13 cellular contexts compared by ENCODE assay signal in genomic region chr17:42527932-42528331, GRCh38. TPM values are rescaled to one million over a fixed set of nuclear protein-coding genes. Genes with fewer than 3 reads are reported as not detected.
DNase-seq lines count a peak whose midpoint lies in the region; ATAC-seq, FAIRE-seq and TF ChIP-seq lines count a peak whose summit lies in the region.
"Had no signal": no experiment of that assay in that cellular context is flagged by ENCODE, and none has a peak within 500 bp of the region (broad histone marks: within the 10 kb centered on the region; RNA-seq: fewer than 3 reads in every experiment).

No MANE protein-coding gene starts in this region.

- H3K4me1 ChIP-seq in K562 (replicated peaks in 1 of 2; ENCODE audit: control insufficient read depth in 2 of 2, insufficient read depth in 2 of 2, low read length in 2 of 2) (peaks cover 31 to 62% of the 10 kb centered on the region in 2 experiments), psoas muscle (peaks cover 39% of the 10 kb centered on the region)

- H3K27me3 ChIP-seq in K562 (ENCODE audit: control insufficient read depth in 2 of 2, insufficient read depth in 2 of 2, low read length in 2 of 2): no peaks in the 10 kb centered on the region
- H3K27me3 ChIP-seq in psoas muscle (ENCODE audit: insufficient read depth in 3 of 3, low read length in 2 of 3): no peaks in the 10 kb centered on the region

- TF ChIP-seq EP300 in K562 (IDR thresholded peaks at IDR 0.05; ENCODE audit: low read length): no peak

- no peaks in the 10 kb centered on the region for H3K9me1 ChIP-seq in K562 (ENCODE audit: control insufficient read depth, insufficient read depth, low read length)

- in situ Hi-C loops in K562 (cut with MboI) (loop anchor here (5.0 kb wide), 2 partner anchors 106 to 206 kb away; partner anchors contain the start of gene CAVIN1), KBM-7 (cut with MboI; ENCODE audit: low pct_unique_long_range_greater_than_20kb, low sequenced_read_pairs) (no loop called here)

- no peak for TF ChIP-seq CTCF in K562 (IDR thresholded peaks at IDR 0.05 in 2 of 3, conservative IDR thresholded peaks at IDR 0.05 in 1 of 3; ENCODE audit: insufficient read depth in 2 of 3, low read depth in 1 of 3, low read length in 3 of 3)
- no peak for TF ChIP-seq CTCF in psoas muscle (IDR thresholded peaks at IDR 0.05)

- no peak for DNase-seq in activated naive CD4-positive, alpha-beta T cell treated with anti-CD3 and anti-CD28 coated beads, Interleukin-2, amount 10 ng/mL, durations not matched to agents 7 days and 5 days
- DNase-seq in activated naive CD4-positive, alpha-beta T cell treated with Interleukin-2 at 50 U/mL for 16 hours: no peak
- DNase-seq in K562 (ENCODE audit: extremely low read depth in 1 of 4, low spot score in 3 of 4) (no peak), left lobe of liver (ENCODE audit: low spot score) (no peak), psoas muscle (peak in 1 of 2 donors; percentile 17), NCI-H1436 (lab: John Stamatoyannopoulos, UW) (no peak), KBM-7 (no peak), RPMI8226 (no peak)
- DNase-seq: 8988T, NCI-H1436 treated with DMSO at 0.1 percent for 48 hours, NCI-H187 treated with DMSO at 0.1 percent for 48 hours had no signal

- FAIRE-seq in K562 (lab: Jason Lieb, UNC): no peak

- BruUV-seq in K562 (replicated peaks; lab: Mats Ljungman, UMichigan): no TSS peak

- H3K27me3 Mint-ChIP-seq in activated naive CD4-positive, alpha-beta T cell treated with anti-CD3 and anti-CD28 coated beads, Interleukin-2, amount 10 ng/mL, durations not matched to agents 7 days and 5 days: peaks cover 30% of the 10 kb centered on the region

- H3K36me3 ChIP-seq in K562 (ENCODE audit: control insufficient read depth, insufficient read depth, low read length) (peaks cover 7% of the 10 kb centered on the region; the same call in 2 of the 3 replicates), psoas muscle (ENCODE audit: insufficient read depth in 1 of 2, low read depth in 1 of 2) (peaks cover 0 to 8% of the 10 kb centered on the region in 2 donors)

- intact Hi-C loops in K562 (cut with micrococcal nuclease): loop anchor here (1.0 kb wide), 2 partner anchors 100 to 206 kb away; no protein-coding TSS in a partner anchor
- intact Hi-C loops in psoas muscle (cut with DNase I): loop anchor here in 1 of 2 donors (5.0 kb wide), 1 partner anchor 206 kb away; no protein-coding TSS in a partner anchor

- H3K27ac Mint-ChIP-seq in activated naive CD4-positive, alpha-beta T cell treated with anti-CD3 and anti-CD28 coated beads, Interleukin-2, amount 10 ng/mL, durations not matched to agents 7 days and 5 days: peak overlapping the region; percentile 52
- H3K27ac Mint-ChIP-seq: CD4-positive, CD25-positive, alpha-beta regulatory T cell had no signal

- ATAC-seq in K562: no peak
- peak; percentile 39 for ATAC-seq in left lobe of liver
- ATAC-seq in psoas muscle: no peak

- no peak overlapping the region for H2AFZ ChIP-seq in K562 (ENCODE audit: low read depth, low read length)

- H3K27ac ChIP-seq in K562 (ENCODE audit: extremely low read depth, low read depth, low read length) (no peak overlapping the region), psoas muscle (peak overlapping the region; percentile 51)

- no peak for TF ChIP-seq RAD21 in K562 (CRISPR knock-in tag; conservative IDR thresholded peaks at IDR 0.05 in 1 of 2, IDR thresholded peaks at IDR 0.05 in 1 of 2)

- no peaks in the 10 kb centered on the region; the same call in 2 of the 3 replicates for H3K79me2 ChIP-seq in K562 (ENCODE audit: control insufficient read depth, insufficient read depth, low read length)

- no peak overlapping the region for H3K4me2 ChIP-seq in K562 (ENCODE audit: insufficient read depth, low read length)

- no peak overlapping the region for H3K4me3 ChIP-seq in K562
- H3K4me3 ChIP-seq in psoas muscle: no peak overlapping the region

- H3K36me3 Mint-ChIP-seq in activated naive CD4-positive, alpha-beta T cell treated with anti-CD3 and anti-CD28 coated beads, Interleukin-2, amount 10 ng/mL, durations not matched to agents 7 days and 5 days: no peaks in the 10 kb centered on the region

- H3K9me3 ChIP-seq in K562 (replicated peaks; ENCODE audit: control insufficient read depth, insufficient read depth, low read depth, low read length): no peaks in the 10 kb centered on the region
- no peaks in the 10 kb centered on the region for H3K9me3 ChIP-seq in psoas muscle

- no peaks in the 10 kb centered on the region for H4K20me1 ChIP-seq in K562 (replicated peaks; ENCODE audit: control insufficient read depth, insufficient read depth, low read length)

- H3K9ac ChIP-seq in K562 (ENCODE audit: insufficient read depth in 1 of 2, low read depth in 2 of 2, low read length in 2 of 2): no peak overlapping the region

- H3K4me3 Mint-ChIP-seq in activated naive CD4-positive, alpha-beta T cell treated with anti-CD3 and anti-CD28 coated beads, Interleukin-2, amount 10 ng/mL, durations not matched to agents 7 days and 5 days: no peak overlapping the region

- TF ChIP-seq POLR2A in K562 (conservative IDR thresholded peaks at IDR 0.05): no peak

- WGBS in K562 (ENCODE audit: insufficient coverage, low coverage, missing lambda C conversion rate): 68% methylated on average over 6 of the region's 6 CpGs
- 88 to 96% (median 92%) methylated on average over 6 of the region's 6 CpGs for WGBS in psoas muscle, 3 donors

- POLR2A ChIA-PET in K562 (lab: Yijun Ruan, JAX): interaction anchor here (0.6 to 1.1 kb wide), 5 partner anchors 8 to 247 kb away, joined by 3 to 8 read pairs (median 4); partner anchors contain the start of gene NAGLU

- peaks cover 44% of the 10 kb centered on the region for H3K4me1 Mint-ChIP-seq in activated naive CD4-positive, alpha-beta T cell treated with anti-CD3 and anti-CD28 coated beads, Interleukin-2, amount 10 ng/mL, durations not matched to agents 7 days and 5 days

- H3K9me3 Mint-ChIP-seq in activated naive CD4-positive, alpha-beta T cell treated with anti-CD3 and anti-CD28 coated beads, Interleukin-2, amount 10 ng/mL, durations not matched to agents 7 days and 5 days: no peaks in the 10 kb centered on the region
- H3K9me3 Mint-ChIP-seq: CD4-positive, CD25-positive, alpha-beta regulatory T cell; IgD-negative memory B cell had no signal

- CTCF ChIA-PET in activated naive CD4-positive, alpha-beta T cell treated with anti-CD3 and anti-CD28 coated beads, Interleukin-2, amount 10 ng/mL, durations not matched to agents 7 days and 5 days (lab: Charles Lee): interaction anchor here (0.6 to 1.9 kb wide), 24 partner anchors 8 to 409 kb away, joined by 3 to 9 read pairs (median 4); partner anchors contain the start of genes CAVIN1 and NAGLU
- CTCF ChIA-PET in K562 (lab: Yijun Ruan, JAX; ENCODE audit: low intra/inter-chr PET ratio): interaction anchor here (0.6 to 2.3 kb wide), 8 partner anchors 9 to 470 kb away, joined by 3 to 15 read pairs (median 4); partner anchors contain the start of gene RPL27

RNA-seq across cellular contexts. Expression of gene NAGLU, which starts 8.1 kb away (rescaled TPM):
- total RNA-seq in K562 (2011; cell fraction: chromatin; rRNA removed; ENCODE audit: low replicate concordance): 16.1 and 63.4 TPM in 2 replicates
- total RNA-seq in K562 (2011; cell fraction: nucleolus; rRNA removed): 75.0 and 82.4 TPM in 2 replicates
- total RNA-seq in K562 (2011; cell fraction: nucleoplasm; rRNA removed): 39.3 and 45.6 TPM in 2 replicates
- total RNA-seq in K562 (2014; rRNA removed) (13.9 and 14.0 TPM in 2 replicates), K562 (2014; rRNA removed; fragmentation: Illumina TruSeq; extraction: Trizol) (2.6 and 3.6 TPM in 2 replicates), K562 (2015; rRNA removed; fragmentation: Illumina TruSeq; extraction: Trizol) (9.3 and 10.7 TPM in 2 replicates), K562 (2021) (18.0 and 21.5 TPM in 2 replicates), left lobe of liver (44.4 TPM), psoas muscle (10 to 100 TPM in 3 of 4 donors, 1 to 10 TPM in 1; 9.1 to 17.8 (median 11.7) TPM)
- polyA plus RNA-seq in K562 (2011; rRNA removed) (8.5 and 8.6 TPM in 2 replicates), K562 (2014; fragmentation: Illumina TruSeq; extraction: Trizol) (6.2 and 12.7 TPM in 2 replicates), K562 (2014; fragmentation: Nextera tagmentation; extraction: Ambion mirVana) (under 1 TPM; 0.04 to 0.21 TPM), K562 (2014; rRNA removed) (17.2 and 20.8 TPM in 2 replicates), psoas muscle (10 to 100 TPM; 16.0 to 18.1 (median 17.5) TPM)
- polyA plus RNA-seq in K562 (2011; cell fraction: cytosol; rRNA removed): 7.8 and 21.4 TPM in 2 replicates
- polyA plus RNA-seq in K562 (2011; cell fraction: nucleus; rRNA removed): 29.1 and 66.7 TPM in 2 replicates
- 10.6 and 14.8 TPM in 2 replicates for polyA plus RNA-seq in K562 (2012)
- 2.3 and 6.4 TPM in 2 replicates for polyA minus RNA-seq in K562 (2011; rRNA and poly(A)+ RNA removed)
- 3.2 and 8.1 TPM in 2 replicates for polyA minus RNA-seq in K562 (2011; cell fraction: cytosol; rRNA and poly(A)+ RNA removed)
- 17.4 and 22.3 TPM in 2 replicates for polyA minus RNA-seq in K562 (2011; cell fraction: nucleus; rRNA and poly(A)+ RNA removed)

RNA-seq across cellular contexts. Expression of gene HSD17B1, which starts 24.8 kb away (rescaled TPM):
- total RNA-seq in K562 (2011; cell fraction: chromatin; rRNA removed; ENCODE audit: low replicate concordance): 3.9 and 8.6 TPM in 2 replicates
- 9.5 TPM in 2 replicates for total RNA-seq in K562 (2011; cell fraction: nucleolus; rRNA removed)
- total RNA-seq in K562 (2011; cell fraction: nucleoplasm; rRNA removed): 5.4 and 5.5 TPM in 2 replicates
- total RNA-seq in K562 (2014; rRNA removed) (21.1 and 25.0 TPM in 2 replicates), K562 (2014; rRNA removed; fragmentation: Illumina TruSeq; extraction: Trizol) (1.1 and 1.3 TPM in 2 replicates), K562 (2015; rRNA removed; fragmentation: Illumina TruSeq; extraction: Trizol) (6.7 and 7.1 TPM in 2 replicates), K562 (2021) (12.9 and 13.9 TPM in 2 replicates), left lobe of liver (1.3 TPM), psoas muscle (1 to 10 TPM in 1 of 4 donors, under 1 TPM in 3; 0.54 to 1.2 (median 0.72) TPM)
- polyA plus RNA-seq in K562 (2011; rRNA removed) (3.6 and 5.3 TPM in 2 replicates), K562 (2014; fragmentation: Illumina TruSeq; extraction: Trizol) (1.6 and 7.0 TPM in 2 replicates), K562 (2014; fragmentation: Nextera tagmentation; extraction: Ambion mirVana) (under 1 TPM; 0.55 to 0.73 TPM), K562 (2014; rRNA removed) (17.0 and 17.3 TPM in 2 replicates), psoas muscle (1 to 10 TPM; 1.3 to 2.1 (median 1.7) TPM)
- polyA plus RNA-seq in K562 (2011; cell fraction: cytosol; rRNA removed): 6.4 and 18.6 TPM in 2 replicates
- 3.8 and 8.0 TPM in 2 replicates for polyA plus RNA-seq in K562 (2011; cell fraction: nucleus; rRNA removed)
- 10.9 and 13.0 TPM in 2 replicates for polyA plus RNA-seq in K562 (2012)
- polyA minus RNA-seq in K562 (2011; rRNA and poly(A)+ RNA removed): 0.66 and 0.84 TPM in 2 replicates
- 4.9 and 8.0 TPM in 2 replicates for polyA minus RNA-seq in K562 (2011; cell fraction: cytosol; rRNA and poly(A)+ RNA removed)
- polyA minus RNA-seq in K562 (2011; cell fraction: nucleus; rRNA and poly(A)+ RNA removed): 2.3 and 2.7 TPM in 2 replicates

RNA-seq across cellular contexts. Expression of gene COASY, which starts 34.0 kb away (rescaled TPM):
- 117 and 276 TPM in 2 replicates for total RNA-seq in K562 (2011; cell fraction: chromatin; rRNA removed; ENCODE audit: low replicate concordance)
- total RNA-seq in K562 (2011; cell fraction: nucleolus; rRNA removed): 148 and 164 TPM in 2 replicates
- 145 and 162 TPM in 2 replicates for total RNA-seq in K562 (2011; cell fraction: nucleoplasm; rRNA removed)
- total RNA-seq in K562 (2014; rRNA removed) (43.5 and 62.9 TPM in 2 replicates), K562 (2014; rRNA removed; fragmentation: Illumina TruSeq; extraction: Trizol) (33.3 and 43.2 TPM in 2 replicates), K562 (2015; rRNA removed; fragmentation: Illumina TruSeq; extraction: Trizol) (25.4 and 32.0 TPM in 2 replicates), K562 (2021) (167 and 175 TPM in 2 replicates), left lobe of liver (78.8 TPM), psoas muscle (10 to 100 TPM; 31.6 to 45.4 (median 37.0) TPM)
- polyA plus RNA-seq in K562 (2011; rRNA removed) (38.7 and 58.6 TPM in 2 replicates), K562 (2014; fragmentation: Illumina TruSeq; extraction: Trizol) (99.8 and 139 TPM in 2 replicates), K562 (2014; fragmentation: Nextera tagmentation; extraction: Ambion mirVana) (10 to 100 TPM; 62.3 to 80.6 TPM), K562 (2014; rRNA removed) (80.5 and 95.2 TPM in 2 replicates), psoas muscle (100 to 1,000 TPM in 1 of 3 donors, 10 to 100 TPM in 2; 41.0 to 141 (median 73.5) TPM)
- polyA plus RNA-seq in K562 (2011; cell fraction: cytosol; rRNA removed): 34.8 and 93.5 TPM in 2 replicates
- polyA plus RNA-seq in K562 (2011; cell fraction: nucleus; rRNA removed): 262 and 432 TPM in 2 replicates
- 137 and 160 TPM in 2 replicates for polyA plus RNA-seq in K562 (2012)
- 19.9 and 27.4 TPM in 2 replicates for polyA minus RNA-seq in K562 (2011; rRNA and poly(A)+ RNA removed)
- 39.1 and 51.2 TPM in 2 replicates for polyA minus RNA-seq in K562 (2011; cell fraction: cytosol; rRNA and poly(A)+ RNA removed)
- 39.4 and 40.0 TPM in 2 replicates for polyA minus RNA-seq in K562 (2011; cell fraction: nucleus; rRNA and poly(A)+ RNA removed)

RNA-seq across cellular contexts. Expression of gene MLX, which starts 39.0 kb away (rescaled TPM):
- total RNA-seq in K562 (2011; cell fraction: chromatin; rRNA removed; ENCODE audit: low replicate concordance): 94.6 and 259 TPM in 2 replicates
- total RNA-seq in K562 (2011; cell fraction: nucleolus; rRNA removed): 158 and 168 TPM in 2 replicates
- total RNA-seq in K562 (2011; cell fraction: nucleoplasm; rRNA removed): 148 and 161 TPM in 2 replicates
- total RNA-seq in K562 (2014; rRNA removed) (42.9 and 51.6 TPM in 2 replicates), K562 (2014; rRNA removed; fragmentation: Illumina TruSeq; extraction: Trizol) (41.2 and 45.4 TPM in 2 replicates), K562 (2015; rRNA removed; fragmentation: Illumina TruSeq; extraction: Trizol) (47.6 and 48.6 TPM in 2 replicates), K562 (2021) (50.0 and 55.1 TPM in 2 replicates), left lobe of liver (38.7 TPM), psoas muscle (10 to 100 TPM; 45.2 to 67.9 (median 55.2) TPM)
- polyA plus RNA-seq in K562 (2011; rRNA removed) (41.8 and 58.9 TPM in 2 replicates), K562 (2014; fragmentation: Illumina TruSeq; extraction: Trizol) (71.5 and 84.2 TPM in 2 replicates), K562 (2014; fragmentation: Nextera tagmentation; extraction: Ambion mirVana) (100 to 1,000 TPM in 1 of 2 experiments, 10 to 100 TPM in 1; 82.7 to 100 TPM), K562 (2014; rRNA removed) (71.3 and 82.0 TPM in 2 replicates), psoas muscle (100 to 1,000 TPM in 1 of 3 donors, 10 to 100 TPM in 2; 71.0 to 108 (median 89.2) TPM)
- polyA plus RNA-seq in K562 (2011; cell fraction: cytosol; rRNA removed): 35.1 and 46.5 TPM in 2 replicates
- 76.8 and 145 TPM in 2 replicates for polyA plus RNA-seq in K562 (2011; cell fraction: nucleus; rRNA removed)
- polyA plus RNA-seq in K562 (2012): 46.8 and 71.4 TPM in 2 replicates
- polyA minus RNA-seq in K562 (2011; rRNA and poly(A)+ RNA removed): 42.5 and 66.7 TPM in 2 replicates
- 16.9 and 28.1 TPM in 2 replicates for polyA minus RNA-seq in K562 (2011; cell fraction: cytosol; rRNA and poly(A)+ RNA removed)
- polyA minus RNA-seq in K562 (2011; cell fraction: nucleus; rRNA and poly(A)+ RNA removed): 36.9 and 49.1 TPM in 2 replicates

RNA-seq across cellular contexts. Expression of gene PSMC3IP, which starts 49.6 kb away (rescaled TPM):
- 63.5 and 83.8 TPM in 2 replicates for total RNA-seq in K562 (2011; cell fraction: chromatin; rRNA removed; ENCODE audit: low replicate concordance)
- 39.0 and 45.4 TPM in 2 replicates for total RNA-seq in K562 (2011; cell fraction: nucleolus; rRNA removed)
- total RNA-seq in K562 (2011; cell fraction: nucleoplasm; rRNA removed): 59.4 and 78.8 TPM in 2 replicates
- total RNA-seq in K562 (2014; rRNA removed) (46.7 and 50.8 TPM in 2 replicates), K562 (2014; rRNA removed; fragmentation: Illumina TruSeq; extraction: Trizol) (28.1 and 31.6 TPM in 2 replicates), K562 (2015; rRNA removed; fragmentation: Illumina TruSeq; extraction: Trizol) (26.2 and 27.9 TPM in 2 replicates), K562 (2021) (29.3 and 34.4 TPM in 2 replicates), left lobe of liver (0.65 TPM), psoas muscle (1 to 10 TPM in 2 of 4 donors, under 1 TPM in 2; 0.26 to 3.3 (median 1.4) TPM)
- polyA plus RNA-seq in K562 (2011; rRNA removed) (25.6 and 32.8 TPM in 2 replicates), K562 (2014; fragmentation: Illumina TruSeq; extraction: Trizol) (48.3 and 50.5 TPM in 2 replicates), K562 (2014; fragmentation: Nextera tagmentation; extraction: Ambion mirVana) (10 to 100 TPM; 13.8 to 16.0 TPM), K562 (2014; rRNA removed) (64.0 and 65.6 TPM in 2 replicates), psoas muscle (10 to 100 TPM in 1 of 3 donors, 1 to 10 TPM in 2; 3.8 to 13.3 (median 5.3) TPM)
- 11.3 and 14.9 TPM in 2 replicates for polyA plus RNA-seq in K562 (2011; cell fraction: cytosol; rRNA removed)
- polyA plus RNA-seq in K562 (2011; cell fraction: nucleus; rRNA removed): 96.3 and 104 TPM in 2 replicates
- 33.2 and 36.0 TPM in 2 replicates for polyA plus RNA-seq in K562 (2012)
- 17.9 and 20.6 TPM in 2 replicates for polyA minus RNA-seq in K562 (2011; rRNA and poly(A)+ RNA removed)
- polyA minus RNA-seq in K562 (2011; cell fraction: cytosol; rRNA and poly(A)+ RNA removed): 4.3 and 7.2 TPM in 2 replicates
- 24.5 and 27.0 TPM in 2 replicates for polyA minus RNA-seq in K562 (2011; cell fraction: nucleus; rRNA and poly(A)+ RNA removed)
